ENCODE assay signal across 8 cellular contexts in genomic region chr20:5607490-5607889, GRCh38. TPM values are rescaled to one million over a fixed set of nuclear protein-coding genes. Genes with fewer than 3 reads are reported as not detected.
DNase-seq lines count a peak whose midpoint lies in the region; ATAC-seq and TF ChIP-seq lines count a peak whose summit lies in the region.
"Not testable (repeated sequence)": the region's sequence is repeated elsewhere in the genome, so short reads cannot be mapped to it uniquely, and the experiment has no call there.

No MANE protein-coding gene starts in this region.

- not testable (repeated sequence) for H3K4me3 ChIP-seq in CD8-positive, alpha-beta T cell (ENCODE audit: low read depth, low read length)
- H3K4me3 ChIP-seq in Loucy (ENCODE audit: low read length, poor library complexity, severe bottlenecking) (peak overlapping the region; percentile 92), coronary artery (peak overlapping the region; percentile 94), lower lobe of right lung (peak overlapping the region; percentile 73), neuron (ENCODE audit: low read length) (peak overlapping the region; percentile 91), upper lobe of left lung (peak overlapping the region in 1 of 4 donors; percentile 64)

- H2AFZ ChIP-seq in Loucy (ENCODE audit: low read length); neuron (ENCODE audit: low read depth, low read length): not testable (repeated sequence)

- not testable (repeated sequence) for H3K9me3 ChIP-seq in CD8-positive, alpha-beta T cell (ENCODE audit: low read length); Loucy (ENCODE audit: insufficient read depth, low read depth, low read length); lower lobe of right lung; neuron (ENCODE audit: low read length); upper lobe of left lung

- peaks cover 77% of the 10 kb centered on the region for H3K79me2 ChIP-seq in Loucy (ENCODE audit: insufficient read depth, low read length)

- not testable (repeated sequence) for H3K9me2 ChIP-seq in Loucy (replicated peaks; ENCODE audit: low read depth, low read length)

- peaks cover 42% of the 10 kb centered on the region for H4K20me1 ChIP-seq in Loucy (ENCODE audit: insufficient read depth, low read length, poor library complexity, severe bottlenecking)

- H3K4me3 Mint-ChIP-seq in CD8-positive, alpha-beta T cell = peak overlapping the region; percentile 49
- H3K4me3 Mint-ChIP-seq in activated naive CD4-positive, alpha-beta T cell treated with anti-CD3 and anti-CD28 coated beads, Interleukin-2, amount 50 U/mL, for 24 hours = peak overlapping the region; percentile 99

- TF ChIP-seq CTCF in CD8-positive, alpha-beta T cell (IDR thresholded peaks at IDR 0.05); Loucy (conservative IDR thresholded peaks at IDR 0.05; ENCODE audit: low read length); VCaP (conservative IDR thresholded peaks at IDR 0.05); coronary artery (IDR thresholded peaks at IDR 0.05); lower lobe of right lung (IDR thresholded peaks at IDR 0.05); upper lobe of left lung (IDR thresholded peaks at IDR 0.05): not testable (repeated sequence)

- intact Hi-C loops in CD8-positive, alpha-beta T cell (cut with DNase I, micrococcal nuclease) = loop anchor here (5.0 kb wide), 2 partner anchors 35 to 80 kb away; no protein-coding TSS in a partner anchor
- intact Hi-C loops in lower lobe of right lung (cut with DNase I) = not testable (repeated sequence)

- not testable (repeated sequence) for H3K27ac ChIP-seq in CD8-positive, alpha-beta T cell (ENCODE audit: low read depth, low read length); coronary artery
- H3K27ac ChIP-seq in VCaP (peak overlapping the region; percentile 98), lower lobe of right lung (peak overlapping the region; percentile 97), upper lobe of left lung (peak overlapping the region in 3 of 4 donors; percentile 28 to 96 (median 54))

- H3K27me3 ChIP-seq in CD8-positive, alpha-beta T cell (ENCODE audit: insufficient read depth, low read length); Loucy (ENCODE audit: insufficient read depth, low read length, poor library complexity, severe bottlenecking); lower lobe of right lung (ENCODE audit: low read depth); neuron (ENCODE audit: insufficient read depth, low read length); upper lobe of left lung: not testable (repeated sequence)

- H3K27me3 Mint-ChIP-seq in CD8-positive, alpha-beta T cell (ENCODE audit: low read depth); activated naive CD4-positive, alpha-beta T cell treated with anti-CD3 and anti-CD28 coated beads, Interleukin-2, amount 50 U/mL, for 24 hours: not testable (repeated sequence)

- whole genome bisulfite sequencing in upper lobe of left lung, 2 donors = 87% methylated on average over 4 of the region's 4 CpGs

- peak overlapping the region; percentile 45 for H3K27ac Mint-ChIP-seq in CD8-positive, alpha-beta T cell
- not testable (repeated sequence) for H3K27ac Mint-ChIP-seq in activated naive CD4-positive, alpha-beta T cell treated with anti-CD3 and anti-CD28 coated beads, Interleukin-2, amount 50 U/mL, for 24 hours

- H3F3A ChIP-seq in Loucy (ENCODE audit: low read depth) = not testable (repeated sequence)

- TF ChIP-seq EP300 in upper lobe of left lung (IDR thresholded peaks at IDR 0.05) = not testable (repeated sequence)

- peak in 1 of 7 experiments; percentile 34 for DNase-seq in CD8-positive, alpha-beta T cell
- DNase-seq in coronary artery (ENCODE audit: low spot score); lower lobe of right lung; upper lobe of left lung: not testable (repeated sequence)

- POLR2A ChIA-PET in CD8-positive, alpha-beta T cell (lab: Charles Lee) = not testable (repeated sequence)

- CTCF ChIA-PET in CD8-positive, alpha-beta T cell (lab: Charles Lee) = interaction anchor here (0.8 kb wide), 1 partner anchor 180 kb away, joined by 3 read pairs; no protein-coding TSS in a partner anchor

- peaks cover 43% of the 10 kb centered on the region for H3K4me1 ChIP-seq in CD8-positive, alpha-beta T cell (ENCODE audit: insufficient read depth, low read length)
- H3K4me1 ChIP-seq in Loucy (ENCODE audit: insufficient read depth, low read length, poor library complexity, severe bottlenecking) (peaks cover 49% of the 10 kb centered on the region), lower lobe of right lung (peaks cover 49% of the 10 kb centered on the region), neuron (ENCODE audit: insufficient read depth, low read length) (peaks cover 22% of the 10 kb centered on the region), upper lobe of left lung (peaks cover 35 to 49% (median 41%) of the 10 kb centered on the region in 4 donors)

- H3K4me2 ChIP-seq in Loucy (ENCODE audit: low read depth, low read length, poor library complexity, severe bottlenecking) = peak overlapping the region; percentile 89

- H3K9ac ChIP-seq in Loucy (ENCODE audit: low read depth, low read length, poor library complexity, severe bottlenecking) = not testable (repeated sequence)

- H3K9me3 Mint-ChIP-seq in CD8-positive, alpha-beta T cell; activated naive CD4-positive, alpha-beta T cell treated with anti-CD3 and anti-CD28 coated beads, Interleukin-2, amount 50 U/mL, for 24 hours: not testable (repeated sequence)

- not testable (repeated sequence) for H3K36me3 ChIP-seq in CD8-positive, alpha-beta T cell (ENCODE audit: insufficient read depth, low read length); Loucy (ENCODE audit: insufficient read depth, low read length); upper lobe of left lung
- H3K36me3 ChIP-seq in lower lobe of right lung (peaks cover 12% of the 10 kb centered on the region), neuron (ENCODE audit: insufficient read depth, low read length) (peaks cover 31% of the 10 kb centered on the region)

- peaks cover 63% of the 10 kb centered on the region for H3K4me1 Mint-ChIP-seq in CD8-positive, alpha-beta T cell (ENCODE audit: low read depth)
- peaks cover 71% of the 10 kb centered on the region for H3K4me1 Mint-ChIP-seq in activated naive CD4-positive, alpha-beta T cell treated with anti-CD3 and anti-CD28 coated beads, Interleukin-2, amount 50 U/mL, for 24 hours

- peaks cover 41% of the 10 kb centered on the region for H3K36me3 Mint-ChIP-seq in CD8-positive, alpha-beta T cell
- H3K36me3 Mint-ChIP-seq in activated naive CD4-positive, alpha-beta T cell treated with anti-CD3 and anti-CD28 coated beads, Interleukin-2, amount 50 U/mL, for 24 hours = peaks cover 23% of the 10 kb centered on the region

- not testable (repeated sequence) for TF ChIP-seq POLR2A in upper lobe of left lung (IDR thresholded peaks at IDR 0.05)

- not testable (repeated sequence) for ATAC-seq in CD8-positive, alpha-beta T cell; lower lobe of right lung; upper lobe of left lung (ENCODE audit: low FRiP score in 2 of 2)

RNA-seq across cellular contexts. Expression of gene GPCPD1, which starts 3.3 kb away (rescaled TPM):
- 100 to 1,000 TPM; 185 to 191 TPM for total RNA-seq in CD8-positive, alpha-beta T cell
- 120 TPM for total RNA-seq in lower lobe of right lung
- total RNA-seq in upper lobe of left lung = 10 to 100 TPM; 36.0 to 96.3 (median 56.0) TPM
